In genomic region chr17:81517009-81517338, GRCh38 we compare ENCODE assay signal across 2 cellular contexts.
TF ChIP-seq lines count a peak whose summit lies in the region.

No MANE protein-coding gene starts in this region.

TF ChIP-seq in K562, 482 proteins besides CTCF, POLR2A, EP300 and RAD21:
- TF ChIP-seq POLR2G (IDR thresholded peaks at IDR 0.05; ENCODE audit: low read depth, low read length): 0 out of 2 replicates have a peak, but pooled peaks have one; percentile 3
- no peak for TF ChIP-seq SP1 (CRISPR knock-in tag; IDR thresholded peaks at IDR 0.05)
- TF ChIP-seq SRSF3 (IDR thresholded peaks at IDR 0.05; ENCODE audit: insufficient read depth, low read length): no peak

TF ChIP-seq in HEK293T, 16 proteins besides CTCF, POLR2A, EP300 and RAD21:
- TF ChIP-seq BHLHE40 (IDR thresholded peaks at IDR 0.05; ENCODE audit: borderline replicate concordance) (no peak), ZNF384 (IDR thresholded peaks at IDR 0.05) (no peak), SP1 (IDR thresholded peaks at IDR 0.05) (no peak), HDGF (IDR thresholded peaks at IDR 0.05; ENCODE audit: borderline replicate concordance) (no peak), SUZ12 (IDR thresholded peaks at IDR 0.05) (no peak)
